24 cellular contexts compared by ENCODE assay signal in genomic region chr2:190526105-190526708, GRCh38. TPM values are rescaled to one million over a fixed set of nuclear protein-coding genes. Genes with fewer than 3 reads are reported as not detected.
DNase-seq lines count a peak whose midpoint lies in the region; ATAC-seq, FAIRE-seq and TF ChIP-seq lines count a peak whose summit lies in the region.
"Had no signal": no experiment of that assay in that cellular context is flagged by ENCODE, and none has a peak within 500 bp of the region (broad histone marks: within the 10 kb centered on the region; RNA-seq: fewer than 3 reads in every experiment).

No MANE protein-coding gene starts in this region.

- no peaks in the 10 kb centered on the region for H3K9me3 Mint-ChIP-seq in Caco-2 (ENCODE audit: unreplicated experiment)
- H3K9me3 Mint-ChIP-seq in CD8-positive, alpha-beta memory T cell, result no peaks in the 10 kb centered on the region
- H3K9me3 Mint-ChIP-seq: activated CD4-positive, alpha-beta memory T cell treated with anti-CD3 and anti-CD28 coated beads, Interleukin-2, amount 10 ng/mL, durations not matched to agents 7 days and 5 days had no signal

- CTCF ChIA-PET in Caco-2 (lab: Charles Lee), result no interaction called here
- CTCF ChIA-PET in CD8-positive, alpha-beta memory T cell (lab: Charles Lee), result no interaction called here

- no peaks in the 10 kb centered on the region for H3K27me3 Mint-ChIP-seq in Caco-2 (ENCODE audit: insufficient read depth, unreplicated experiment)
- H3K27me3 Mint-ChIP-seq in CD8-positive, alpha-beta memory T cell, result no peaks in the 10 kb centered on the region
- H3K27me3 Mint-ChIP-seq: activated CD4-positive, alpha-beta memory T cell treated with anti-CD3 and anti-CD28 coated beads, Interleukin-2, amount 10 ng/mL, durations not matched to agents 7 days and 5 days had no signal

- TF ChIP-seq CTCF in Caco-2 (IDR thresholded peaks at IDR 0.05; ENCODE audit: insufficient read depth in 1 of 2, low read depth in 1 of 2, low read length in 1 of 2, severe bottlenecking in 1 of 2, unreplicated experiment in 1 of 2) (no peak), testis (IDR thresholded peaks at IDR 0.05) (no peak)

- peaks cover 47% of the 10 kb centered on the region for H3K4me1 Mint-ChIP-seq in Caco-2 (ENCODE audit: low read depth, unreplicated experiment)
- H3K4me1 Mint-ChIP-seq in CD8-positive, alpha-beta memory T cell, result peaks cover 25 to 62% (median 51%) of the 10 kb centered on the region in 3 donors

- H3K36me3 ChIP-seq in Caco-2 (ENCODE audit: control insufficient read depth, insufficient read depth, low read length), result no peaks in the 10 kb centered on the region
- H3K36me3 ChIP-seq in CD8-positive, alpha-beta memory T cell (ENCODE audit: insufficient read depth, low read length), result no peaks in the 10 kb centered on the region
- H3K36me3 ChIP-seq in testis (ENCODE audit: low read depth, missing control alignments), result no peaks in the 10 kb centered on the region
- H3K36me3 ChIP-seq: breast epithelium had no signal

- peak overlapping the region; percentile 3 for H3K27ac Mint-ChIP-seq in Caco-2 (ENCODE audit: unreplicated experiment)
- peak overlapping the region in 2 of 8 donors; percentile 10 to 21 for H3K27ac Mint-ChIP-seq in CD8-positive, alpha-beta memory T cell
- H3K27ac Mint-ChIP-seq: activated CD4-positive, alpha-beta memory T cell treated with anti-CD3 and anti-CD28 coated beads, Interleukin-2, amount 10 ng/mL, durations not matched to agents 7 days and 5 days had no signal

- H3K27me3 ChIP-seq in Caco-2 (replicated peaks; ENCODE audit: control insufficient read depth, insufficient read depth, low read length) (no peaks in the 10 kb centered on the region), testis (no peaks in the 10 kb centered on the region)
- no peaks in the 10 kb centered on the region for H3K27me3 ChIP-seq in CD8-positive, alpha-beta memory T cell (ENCODE audit: insufficient read depth, low read length, poor library complexity, severe bottlenecking)
- H3K27me3 ChIP-seq: breast epithelium, tibial nerve had no signal

- H3K4me1 ChIP-seq in Caco-2 (peaks cover 61% of the 10 kb centered on the region), testis (no peaks in the 10 kb centered on the region)
- peaks cover 17% of the 10 kb centered on the region for H3K4me1 ChIP-seq in CD8-positive, alpha-beta memory T cell (ENCODE audit: insufficient read depth, low read length)
- H3K4me1 ChIP-seq: breast epithelium had no signal

- H3K4me3 ChIP-seq in Caco-2 (ENCODE audit: low read depth, low read length), result no peak overlapping the region
- no peak overlapping the region for H3K4me3 ChIP-seq in CD8-positive, alpha-beta memory T cell (ENCODE audit: low read length)
- H3K4me3 ChIP-seq in testis, result no peak overlapping the region
- H3K4me3 ChIP-seq: breast epithelium, tibial nerve had no signal

- FAIRE-seq in frontal cortex (lab: Jason Lieb, UNC), result no peak

- intact Hi-C loops in Caco-2 (cut with micrococcal nuclease; ENCODE audit: unreplicated experiment), result no loop called here
- intact Hi-C loops in left colon (cut with DNase I, micrococcal nuclease), result no loop called here
- intact Hi-C loops in testis (cut with DNase I; ENCODE audit: low total_unique reads), result no loop called here

- peak; percentile 31 to 35 for DNase-seq in AML-193 (lab: John Stamatoyannopoulos, UW)
- no peak for DNase-seq in Caco-2
- DNase-seq in NOMO-1 treated with dmso at 0.1 percent for 144 hours (lab: John Stamatoyannopoulos, UW; ENCODE audit: unreplicated experiment), result peak; percentile 18
- no peak for DNase-seq in left colon
- DNase-seq in CD8-positive, alpha-beta memory T cell, result no peak
- DNase-seq in testis, result no peak
- no peak for DNase-seq in frontal cortex (ENCODE audit: low spot score in 2 of 2)
- DNase-seq: activated CD4-positive, alpha-beta memory T cell treated with anti-CD3 and anti-CD28 coated beads, Interleukin-2, amount 10 ng/mL, durations not matched to agents 7 days and 5 days; activated T-cell treated with anti-CD3 and anti-CD28 coated beads, Interleukin-2, amount 50 U/mL, for 48 hours; COR-L47; EL; foreskin melanocyte; NCI-H1436 treated with DMSO at 0.1 percent for 48 hours; NCI-H2171 treated with DMSO at 0.1 percent for 48 hours; NCI-H774; occipital lobe; right cardiac atrium; stimulated activated CD4-positive, alpha-beta T cell treated with anti-CD3 and anti-CD28 coated beads, Interleukin-15, amount 100 ng/mL, for 24 hours; stimulated activated naive CD4-positive, alpha-beta T cell; SW 1271 had no signal

- no peak overlapping the region for H3K4me3 Mint-ChIP-seq in Caco-2 (ENCODE audit: unreplicated experiment)
- H3K4me3 Mint-ChIP-seq in CD8-positive, alpha-beta memory T cell, result no peak overlapping the region
- H3K4me3 Mint-ChIP-seq: activated CD4-positive, alpha-beta memory T cell treated with anti-CD3 and anti-CD28 coated beads, Interleukin-2, amount 10 ng/mL, durations not matched to agents 7 days and 5 days had no signal

- no peaks in the 10 kb centered on the region for H3K9me3 ChIP-seq in Caco-2
- H3K9me3 ChIP-seq in CD8-positive, alpha-beta memory T cell (ENCODE audit: low read length), result no peaks in the 10 kb centered on the region
- no peaks in the 10 kb centered on the region for H3K9me3 ChIP-seq in testis
- H3K9me3 ChIP-seq: breast epithelium, tibial nerve had no signal

- no peak for TF ChIP-seq POLR2A in testis (IDR thresholded peaks at IDR 0.05)

- H3K36me3 Mint-ChIP-seq in Caco-2 (ENCODE audit: insufficient read depth, unreplicated experiment), result peaks cover 7% of the 10 kb centered on the region
- peaks cover 3 to 17% (median 10%) of the 10 kb centered on the region in 3 donors for H3K36me3 Mint-ChIP-seq in CD8-positive, alpha-beta memory T cell

- 86 to 88% methylated on average over 4 of the region's 4 CpGs for WGBS in testis, 2 donors

- H3K27ac ChIP-seq in CD8-positive, alpha-beta memory T cell (ENCODE audit: low read depth, low read length), result no peak overlapping the region
- no peak overlapping the region for H3K27ac ChIP-seq in testis
- H3K27ac ChIP-seq: breast epithelium, RWPE1, tibial nerve had no signal

- BruUV-seq in Caco-2 (replicated peaks; lab: Mats Ljungman, UMichigan), result no TSS peak

- POLR2A ChIA-PET in Caco-2 (lab: Charles Lee), result no interaction called here
- POLR2A ChIA-PET in CD8-positive, alpha-beta memory T cell (lab: Charles Lee), result no interaction called here

- ATAC-seq in left colon, result peak; percentile 40
- ATAC-seq in GM19397 (IDR thresholded peaks at IDR 0.05; ENCODE audit: unreplicated experiment), result no peak

RNA-seq across cellular contexts. Expression of gene NEMP2, which starts 8.3 kb away (rescaled TPM):
- total RNA-seq in Caco-2 (2022), result 19.1 and 20.2 TPM in 2 replicates
- total RNA-seq in left colon, result 1 to 10 TPM; 2.6 to 3.1 TPM
- total RNA-seq in CD8-positive, alpha-beta memory T cell, result 10 to 100 TPM; 16.9 to 17.5 TPM
- 10.5 TPM for polyA plus RNA-seq in CD8-positive, alpha-beta memory T cell
- total RNA-seq in testis, result 10 to 100 TPM in 1 of 2 donors, 1 to 10 TPM in 1; 8.1 to 16.8 TPM
- polyA plus RNA-seq in testis (ENCODE audit: insufficient read depth, low read depth, low replicate concordance), result 32.0 TPM
- total RNA-seq in frontal cortex, result 2.4 TPM

Comparison
In these comparisons a context has a peak if more than half of its experiments do, and no peak if none do; other contexts are left out.
1. DNase-seq: peak in AML-193 (2 of 2) and NOMO-1 treated with dmso at 0.1 percent for 144 hours (single experiment); none in Caco-2 (0 of 2), left colon (0 of 2), CD8-positive, alpha-beta memory T cell (0 of 5), testis (single experiment) and frontal cortex (0 of 2).